ENCODE assay signal across 1 cellular context in the genomic region with DNA sequence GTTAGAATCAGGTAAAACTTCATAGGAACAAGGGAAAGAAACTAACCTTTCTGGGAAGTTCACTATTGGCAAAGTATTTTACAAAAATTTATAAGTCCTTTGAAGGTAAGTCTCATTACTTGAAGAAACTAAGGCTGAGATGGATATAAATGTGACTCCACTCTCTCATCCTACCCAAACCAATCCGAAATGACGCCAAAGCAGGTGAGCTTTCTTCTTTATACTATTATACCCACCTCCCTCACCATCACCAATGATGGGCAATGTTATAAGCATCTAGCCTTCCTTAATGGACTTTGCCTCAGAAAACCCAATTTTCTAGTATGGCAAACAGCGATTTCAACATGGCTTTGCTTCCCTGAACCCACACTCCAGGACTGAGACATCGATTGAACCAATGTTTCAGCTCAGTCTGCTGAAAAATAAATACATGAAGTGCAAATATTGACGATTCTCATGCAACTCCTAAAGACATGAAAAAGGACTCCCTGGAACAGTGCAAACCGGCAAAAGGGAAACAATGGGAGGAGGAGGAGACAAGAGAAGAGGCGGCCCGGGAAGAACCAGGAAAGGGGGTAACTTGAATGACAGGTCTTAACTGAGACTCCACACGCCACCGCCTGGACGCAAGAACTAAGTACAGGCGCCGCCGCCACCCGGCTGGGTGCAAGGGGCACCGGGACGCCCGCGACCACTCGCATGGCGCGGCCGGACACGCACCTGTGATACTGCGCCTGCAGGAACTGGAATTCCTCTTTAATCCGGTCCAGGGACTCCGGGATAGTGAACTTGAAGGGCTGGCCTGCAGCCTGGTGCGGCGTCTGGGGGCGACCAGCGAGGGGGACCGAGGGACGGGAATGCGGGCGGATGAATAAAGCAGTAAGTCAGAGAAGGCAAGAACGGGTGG.
TF ChIP-seq lines count a peak whose summit lies in the region.

No MANE protein-coding gene starts in this region.

TF ChIP-seq in HepG2, 621 proteins besides CTCF, POLR2A, EP300 and RAD21 (continued from another document and continues in another):
- TF ChIP-seq, protein P1, sequence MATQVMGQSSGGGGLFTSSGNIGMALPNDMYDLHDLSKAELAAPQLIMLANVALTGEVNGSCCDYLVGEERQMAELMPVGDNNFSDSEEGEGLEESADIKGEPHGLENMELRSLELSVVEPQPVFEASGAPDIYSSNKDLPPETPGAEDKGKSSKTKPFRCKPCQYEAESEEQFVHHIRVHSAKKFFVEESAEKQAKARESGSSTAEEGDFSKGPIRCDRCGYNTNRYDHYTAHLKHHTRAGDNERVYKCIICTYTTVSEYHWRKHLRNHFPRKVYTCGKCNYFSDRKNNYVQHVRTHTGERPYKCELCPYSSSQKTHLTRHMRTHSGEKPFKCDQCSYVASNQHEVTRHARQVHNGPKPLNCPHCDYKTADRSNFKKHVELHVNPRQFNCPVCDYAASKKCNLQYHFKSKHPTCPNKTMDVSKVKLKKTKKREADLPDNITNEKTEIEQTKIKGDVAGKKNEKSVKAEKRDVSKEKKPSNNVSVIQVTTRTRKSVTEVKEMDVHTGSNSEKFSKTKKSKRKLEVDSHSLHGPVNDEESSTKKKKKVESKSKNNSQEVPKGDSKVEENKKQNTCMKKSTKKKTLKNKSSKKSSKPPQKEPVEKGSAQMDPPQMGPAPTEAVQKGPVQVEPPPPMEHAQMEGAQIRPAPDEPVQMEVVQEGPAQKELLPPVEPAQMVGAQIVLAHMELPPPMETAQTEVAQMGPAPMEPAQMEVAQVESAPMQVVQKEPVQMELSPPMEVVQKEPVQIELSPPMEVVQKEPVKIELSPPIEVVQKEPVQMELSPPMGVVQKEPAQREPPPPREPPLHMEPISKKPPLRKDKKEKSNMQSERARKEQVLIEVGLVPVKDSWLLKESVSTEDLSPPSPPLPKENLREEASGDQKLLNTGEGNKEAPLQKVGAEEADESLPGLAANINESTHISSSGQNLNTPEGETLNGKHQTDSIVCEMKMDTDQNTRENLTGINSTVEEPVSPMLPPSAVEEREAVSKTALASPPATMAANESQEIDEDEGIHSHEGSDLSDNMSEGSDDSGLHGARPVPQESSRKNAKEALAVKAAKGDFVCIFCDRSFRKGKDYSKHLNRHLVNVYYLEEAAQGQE (IDR thresholded peaks at IDR 0.05; ENCODE audit: borderline replicate concordance in 1 of 2, low read depth in 1 of 2, low read length in 2 of 2), result peak in 1 of 2 experiments; percentile 64; a peak in 1 of 4 replicates
- TF ChIP-seq SATB2 (CRISPR knock-in tag; IDR thresholded peaks at IDR 0.05) (no peak), ZNF788 (CRISPR knock-in tag; IDR thresholded peaks at IDR 0.05; ENCODE audit: borderline replicate concordance) (peak; percentile 89; the same call in 1 of the 2 replicates), ZNF816 (CRISPR knock-in tag; IDR thresholded peaks at IDR 0.05; ENCODE audit: borderline replicate concordance) (peak; percentile 66; the same call in 1 of the 2 replicates), ZNF547 (CRISPR knock-in tag; IDR thresholded peaks at IDR 0.05) (peak; percentile 59; the same call in 1 of the 2 replicates), ZNF337 (CRISPR knock-in tag; IDR thresholded peaks at IDR 0.05; ENCODE audit: borderline replicate concordance, low read depth) (peak; percentile 62; the same call in 1 of the 2 replicates), ZNF256 (CRISPR knock-in tag; conservative IDR thresholded peaks at IDR 0.05) (no peak), ZNF572 (CRISPR knock-in tag; IDR thresholded peaks at IDR 0.05) (no peak), ZNF782 (CRISPR knock-in tag; IDR thresholded peaks at IDR 0.05; ENCODE audit: borderline replicate concordance) (no peak), SETDB1 (CRISPR knock-in tag; IDR thresholded peaks at IDR 0.05; ENCODE audit: borderline replicate concordance) (no peak), ZNF546 (CRISPR knock-in tag; conservative IDR thresholded peaks at IDR 0.05) (no peak), KMT2B (CRISPR knock-in tag; IDR thresholded peaks at IDR 0.05) (peak; percentile 54; the same call in 1 of the 2 replicates), ATRX (CRISPR knock-in tag; IDR thresholded peaks at IDR 0.05; ENCODE audit: borderline replicate concordance) (no peak), XBP1 (CRISPR knock-in tag; IDR thresholded peaks at IDR 0.05) (no peak), ZNF619 (CRISPR knock-in tag; IDR thresholded peaks at IDR 0.05) (no peak), ZNF616 (CRISPR knock-in tag; IDR thresholded peaks at IDR 0.05; ENCODE audit: low read depth) (0 out of 2 replicates have a peak, but pooled peaks have one; percentile 42), ZNF326 (CRISPR knock-in tag; IDR thresholded peaks at IDR 0.05; ENCODE audit: borderline replicate concordance) (no peak), ZNF552 (CRISPR knock-in tag; IDR thresholded peaks at IDR 0.05; ENCODE audit: borderline replicate concordance) (no peak), PCBP1 (IDR thresholded peaks at IDR 0.05; ENCODE audit: borderline replicate concordance, low read depth, low read length) (no peak; the same call in 1 of the 2 replicates), KDM4B (CRISPR knock-in tag; IDR thresholded peaks at IDR 0.05) (0 out of 2 replicates have a peak, but pooled peaks have one; percentile 63), BRCA1 (CRISPR knock-in tag; IDR thresholded peaks at IDR 0.05) (no peak), ADNP (CRISPR knock-in tag; IDR thresholded peaks at IDR 0.05) (no peak), KMT2A (CRISPR knock-in tag; IDR thresholded peaks at IDR 0.05) (peak; percentile 64), ZNF329 (CRISPR knock-in tag; IDR thresholded peaks at IDR 0.05; ENCODE audit: low read depth) (peak; percentile 1; the same call in 1 of the 2 replicates), PRPF4 (IDR thresholded peaks at IDR 0.05; ENCODE audit: low read depth, low read length, poor library complexity, severe bottlenecking) (no peak), PPARG (CRISPR knock-in tag; conservative IDR thresholded peaks at IDR 0.05) (peak; percentile 86), ZSCAN20 (CRISPR knock-in tag; IDR thresholded peaks at IDR 0.05; ENCODE audit: borderline replicate concordance) (no peak), FOXM1 (CRISPR knock-in tag; IDR thresholded peaks at IDR 0.05) (no peak), XRCC5 (optimal IDR thresholded peaks at IDR 0.05; ENCODE audit: low read length) (peak; percentile 43), ZNF468 (CRISPR knock-in tag; IDR thresholded peaks at IDR 0.05) (no peak), ZNF766 (CRISPR knock-in tag; IDR thresholded peaks at IDR 0.05; ENCODE audit: borderline replicate concordance) (no peak), ARNTL (CRISPR knock-in tag; IDR thresholded peaks at IDR 0.05) (peak; percentile 90), CBFB (CRISPR knock-in tag; IDR thresholded peaks at IDR 0.05) (peak; percentile 77), HCFC1 (IDR thresholded peaks at IDR 0.05; ENCODE audit: low read depth, low read length) (no peak), GABPA (IDR thresholded peaks at IDR 0.05; ENCODE audit: low read depth, low read length) (no peak), GABPA (CRISPR knock-in tag; IDR thresholded peaks at IDR 0.05; ENCODE audit: low read depth) (peak; percentile 58)
- TF ChIP-seq, protein P2, sequence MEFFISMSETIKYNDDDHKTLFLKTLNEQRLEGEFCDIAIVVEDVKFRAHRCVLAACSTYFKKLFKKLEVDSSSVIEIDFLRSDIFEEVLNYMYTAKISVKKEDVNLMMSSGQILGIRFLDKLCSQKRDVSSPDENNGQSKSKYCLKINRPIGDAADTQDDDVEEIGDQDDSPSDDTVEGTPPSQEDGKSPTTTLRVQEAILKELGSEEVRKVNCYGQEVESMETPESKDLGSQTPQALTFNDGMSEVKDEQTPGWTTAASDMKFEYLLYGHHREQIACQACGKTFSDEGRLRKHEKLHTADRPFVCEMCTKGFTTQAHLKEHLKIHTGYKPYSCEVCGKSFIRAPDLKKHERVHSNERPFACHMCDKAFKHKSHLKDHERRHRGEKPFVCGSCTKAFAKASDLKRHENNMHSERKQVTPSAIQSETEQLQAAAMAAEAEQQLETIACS (CRISPR knock-in tag; IDR thresholded peaks at IDR 0.05), result peak; percentile 57; the same call in 1 of the 2 replicates
- TF ChIP-seq, protein P3, sequence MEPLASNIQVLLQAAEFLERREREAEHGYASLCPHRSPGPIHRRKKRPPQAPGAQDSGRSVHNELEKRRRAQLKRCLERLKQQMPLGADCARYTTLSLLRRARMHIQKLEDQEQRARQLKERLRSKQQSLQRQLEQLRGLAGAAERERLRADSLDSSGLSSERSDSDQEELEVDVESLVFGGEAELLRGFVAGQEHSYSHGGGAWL (CRISPR knock-in tag; IDR thresholded peaks at IDR 0.05), result peak; percentile 55; the same call in 1 of the 2 replicates
- TF ChIP-seq, protein P4, sequence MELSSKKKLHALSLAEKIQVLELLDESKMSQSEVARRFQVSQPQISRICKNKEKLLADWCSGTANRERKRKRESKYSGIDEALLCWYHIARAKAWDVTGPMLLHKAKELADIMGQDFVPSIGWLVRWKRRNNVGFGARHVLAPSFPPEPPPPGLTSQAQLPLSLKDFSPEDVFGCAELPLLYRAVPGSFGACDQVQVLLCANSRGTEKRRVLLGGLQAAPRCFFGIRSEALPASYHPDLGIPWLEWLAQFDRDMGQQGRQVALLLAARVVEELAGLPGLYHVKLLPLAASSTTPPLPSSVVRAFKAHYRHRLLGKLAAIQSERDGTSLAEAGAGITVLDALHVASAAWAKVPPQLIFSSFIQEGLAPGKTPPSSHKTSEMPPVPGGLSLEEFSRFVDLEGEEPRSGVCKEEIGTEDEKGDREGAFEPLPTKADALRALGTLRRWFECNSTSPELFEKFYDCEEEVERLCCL (CRISPR knock-in tag; IDR thresholded peaks at IDR 0.05; ENCODE audit: borderline replicate concordance), result no peak
- TF ChIP-seq, protein P5, sequence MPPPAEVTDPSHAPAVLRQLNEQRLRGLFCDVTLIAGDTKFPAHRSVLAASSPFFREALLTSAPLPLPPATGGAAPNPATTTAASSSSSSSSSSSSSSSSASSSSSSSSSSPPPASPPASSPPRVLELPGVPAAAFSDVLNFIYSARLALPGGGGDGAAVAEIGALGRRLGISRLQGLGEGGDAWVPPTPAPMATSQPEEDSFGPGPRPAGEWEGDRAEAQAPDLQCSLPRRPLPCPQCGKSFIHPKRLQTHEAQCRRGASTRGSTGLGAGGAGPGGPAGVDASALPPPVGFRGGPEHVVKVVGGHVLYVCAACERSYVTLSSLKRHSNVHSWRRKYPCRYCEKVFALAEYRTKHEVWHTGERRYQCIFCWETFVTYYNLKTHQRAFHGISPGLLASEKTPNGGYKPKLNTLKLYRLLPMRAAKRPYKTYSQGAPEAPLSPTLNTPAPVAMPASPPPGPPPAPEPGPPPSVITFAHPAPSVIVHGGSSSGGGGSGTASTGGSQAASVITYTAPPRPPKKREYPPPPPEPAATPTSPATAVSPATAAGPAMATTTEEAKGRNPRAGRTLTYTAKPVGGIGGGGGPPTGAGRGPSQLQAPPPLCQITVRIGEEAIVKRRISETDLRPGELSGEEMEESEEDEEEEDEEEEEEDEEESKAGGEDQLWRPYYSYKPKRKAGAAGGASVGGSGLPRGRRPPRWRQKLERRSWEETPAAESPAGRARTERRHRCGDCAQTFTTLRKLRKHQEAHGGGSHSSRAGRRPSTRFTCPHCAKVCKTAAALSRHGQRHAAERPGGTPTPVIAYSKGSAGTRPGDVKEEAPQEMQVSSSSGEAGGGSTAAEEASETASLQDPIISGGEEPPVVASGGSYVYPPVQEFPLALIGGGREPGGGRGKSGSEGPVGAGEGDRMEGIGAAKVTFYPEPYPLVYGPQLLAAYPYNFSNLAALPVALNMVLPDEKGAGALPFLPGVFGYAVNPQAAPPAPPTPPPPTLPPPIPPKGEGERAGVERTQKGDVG (CRISPR knock-in tag; IDR thresholded peaks at IDR 0.05; ENCODE audit: borderline replicate concordance), result peak; percentile 73; the same call in 1 of the 2 replicates
- TF ChIP-seq, protein P6, sequence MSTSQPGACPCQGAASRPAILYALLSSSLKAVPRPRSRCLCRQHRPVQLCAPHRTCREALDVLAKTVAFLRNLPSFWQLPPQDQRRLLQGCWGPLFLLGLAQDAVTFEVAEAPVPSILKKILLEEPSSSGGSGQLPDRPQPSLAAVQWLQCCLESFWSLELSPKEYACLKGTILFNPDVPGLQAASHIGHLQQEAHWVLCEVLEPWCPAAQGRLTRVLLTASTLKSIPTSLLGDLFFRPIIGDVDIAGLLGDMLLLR (CRISPR knock-in tag; IDR thresholded peaks at IDR 0.05), result no peak
- TF ChIP-seq, protein P7, sequence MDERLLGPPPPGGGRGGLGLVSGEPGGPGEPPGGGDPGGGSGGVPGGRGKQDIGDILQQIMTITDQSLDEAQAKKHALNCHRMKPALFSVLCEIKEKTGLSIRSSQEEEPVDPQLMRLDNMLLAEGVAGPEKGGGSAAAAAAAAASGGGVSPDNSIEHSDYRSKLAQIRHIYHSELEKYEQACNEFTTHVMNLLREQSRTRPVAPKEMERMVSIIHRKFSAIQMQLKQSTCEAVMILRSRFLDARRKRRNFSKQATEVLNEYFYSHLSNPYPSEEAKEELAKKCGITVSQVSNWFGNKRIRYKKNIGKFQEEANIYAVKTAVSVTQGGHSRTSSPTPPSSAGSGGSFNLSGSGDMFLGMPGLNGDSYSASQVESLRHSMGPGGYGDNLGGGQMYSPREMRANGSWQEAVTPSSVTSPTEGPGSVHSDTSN (CRISPR knock-in tag; IDR thresholded peaks at IDR 0.05), result peak; percentile 82
- TF ChIP-seq, protein P8, sequence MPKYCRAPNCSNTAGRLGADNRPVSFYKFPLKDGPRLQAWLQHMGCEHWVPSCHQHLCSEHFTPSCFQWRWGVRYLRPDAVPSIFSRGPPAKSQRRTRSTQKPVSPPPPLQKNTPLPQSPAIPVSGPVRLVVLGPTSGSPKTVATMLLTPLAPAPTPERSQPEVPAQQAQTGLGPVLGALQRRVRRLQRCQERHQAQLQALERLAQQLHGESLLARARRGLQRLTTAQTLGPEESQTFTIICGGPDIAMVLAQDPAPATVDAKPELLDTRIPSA (CRISPR knock-in tag; IDR thresholded peaks at IDR 0.05; ENCODE audit: borderline replicate concordance), result no peak
- TF ChIP-seq, protein P9, sequence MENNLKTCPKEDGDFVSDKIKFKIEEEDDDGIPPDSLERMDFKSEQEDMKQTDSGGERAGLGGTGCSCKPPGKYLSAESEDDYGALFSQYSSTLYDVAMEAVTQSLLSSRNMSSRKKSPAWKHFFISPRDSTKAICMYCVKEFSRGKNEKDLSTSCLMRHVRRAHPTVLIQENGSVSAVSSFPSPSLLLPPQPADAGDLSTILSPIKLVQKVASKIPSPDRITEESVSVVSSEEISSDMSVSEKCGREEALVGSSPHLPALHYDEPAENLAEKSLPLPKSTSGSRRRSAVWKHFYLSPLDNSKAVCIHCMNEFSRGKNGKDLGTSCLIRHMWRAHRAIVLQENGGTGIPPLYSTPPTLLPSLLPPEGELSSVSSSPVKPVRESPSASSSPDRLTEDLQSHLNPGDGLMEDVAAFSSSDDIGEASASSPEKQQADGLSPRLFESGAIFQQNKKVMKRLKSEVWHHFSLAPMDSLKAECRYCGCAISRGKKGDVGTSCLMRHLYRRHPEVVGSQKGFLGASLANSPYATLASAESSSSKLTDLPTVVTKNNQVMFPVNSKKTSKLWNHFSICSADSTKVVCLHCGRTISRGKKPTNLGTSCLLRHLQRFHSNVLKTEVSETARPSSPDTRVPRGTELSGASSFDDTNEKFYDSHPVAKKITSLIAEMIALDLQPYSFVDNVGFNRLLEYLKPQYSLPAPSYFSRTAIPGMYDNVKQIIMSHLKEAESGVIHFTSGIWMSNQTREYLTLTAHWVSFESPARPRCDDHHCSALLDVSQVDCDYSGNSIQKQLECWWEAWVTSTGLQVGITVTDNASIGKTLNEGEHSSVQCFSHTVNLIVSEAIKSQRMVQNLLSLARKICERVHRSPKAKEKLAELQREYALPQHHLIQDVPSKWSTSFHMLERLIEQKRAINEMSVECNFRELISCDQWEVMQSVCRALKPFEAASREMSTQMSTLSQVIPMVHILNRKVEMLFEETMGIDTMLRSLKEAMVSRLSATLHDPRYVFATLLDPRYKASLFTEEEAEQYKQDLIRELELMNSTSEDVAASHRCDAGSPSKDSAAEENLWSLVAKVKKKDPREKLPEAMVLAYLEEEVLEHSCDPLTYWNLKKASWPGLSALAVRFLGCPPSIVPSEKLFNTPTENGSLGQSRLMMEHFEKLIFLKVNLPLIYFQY (CRISPR knock-in tag; IDR thresholded peaks at IDR 0.05; ENCODE audit: borderline replicate concordance), result peak; percentile 80; the same call in 1 of the 2 replicates
